Comparison of ENCODE assay signal across 21 cellular contexts in genomic region chr20:8049321-8049720, GRCh38. TPM values are rescaled to one million over a fixed set of nuclear protein-coding genes. Genes with fewer than 3 reads are reported as not detected.
A peak's percentile ranks its signal among the peaks of the same experiment; 100 is the strongest.
DNase-seq lines count a peak whose midpoint lies in the region; ATAC-seq, FAIRE-seq and TF ChIP-seq lines count a peak whose summit lies in the region.
"Had no signal": no experiment of that assay in that cellular context is flagged by ENCODE, and none has a peak within 500 bp of the region (broad histone marks: within the 10 kb centered on the region; RNA-seq: fewer than 3 reads in every experiment).

No MANE protein-coding gene starts in this region.

- ATAC-seq in natural killer cell (no peak), left lung (no peak), omental fat pad (ENCODE audit: low FRiP score) (no peak)
- no peak for ATAC-seq in natural killer cell treated with Interleukin-12 subunit alpha and Interleukin-12 subunit beta and Interleukin-15 and Interleukin-18, amount 100 ng/mL, for 72 hours
- ATAC-seq: GM12878, GM23338, HCT116, Panc1, SK-N-SH treated with all-trans-retinoic acid at 6 μM for 48 hours had no signal

- H3K9me3 Mint-ChIP-seq in natural killer cell = no peaks in the 10 kb centered on the region
- H3K9me3 Mint-ChIP-seq in natural killer cell treated with Interleukin-12 subunit alpha and Interleukin-12 subunit beta and Interleukin-15 and Interleukin-18, amount 100 ng/mL, for 72 hours = no peaks in the 10 kb centered on the region
- H3K9me3 Mint-ChIP-seq: GM23338 had no signal

- 87% methylated on average over 3 of the region's 3 CpGs; no CpG with 5 or more reads in 1 of the 2 experiments for WGBS in H1 (ENCODE audit: extremely low coverage in 1 of 2, insufficient coverage in 1 of 2, insufficient read length in 1 of 2, insufficient replicate concordance in 2 of 2, low coverage in 1 of 2, low lambda C conversion rate in 2 of 2, missing lambda C conversion rate in 1 of 2), 2 experiments

- POLR2A ChIA-PET in H1 (lab: Charles Lee; ENCODE audit: partially characterized antibody) = no interaction called here

- H3K4me3 ChIP-seq in H1 (ENCODE audit: extremely low read depth in 1 of 4, insufficient read depth in 2 of 4, low read depth in 3 of 4, low read length in 4 of 4) (no peak overlapping the region), fibroblast of the aortic adventitia (ENCODE audit: low read depth, low read length) (no peak overlapping the region), left lung (no peak overlapping the region)
- H3K4me3 ChIP-seq: GM12878, GM23338 had no signal

- H2BK20ac ChIP-seq in H1 (ENCODE audit: low read length) = no peak overlapping the region

- no peak for FAIRE-seq in H1 (lab: Jason Lieb, UNC)
- FAIRE-seq: D721Med, GM12878 had no signal

- no peak overlapping the region for H4K91ac ChIP-seq in H1 (replicated peaks; ENCODE audit: insufficient read length, low read length)

- peaks cover 11 to 20% of the 10 kb centered on the region in 2 donors for H3K4me1 Mint-ChIP-seq in natural killer cell
- H3K4me1 Mint-ChIP-seq in natural killer cell treated with Interleukin-12 subunit alpha and Interleukin-12 subunit beta and Interleukin-15 and Interleukin-18, amount 100 ng/mL, for 72 hours (ENCODE audit: low read depth in 2 of 2) = peaks cover 10 to 15% of the 10 kb centered on the region in 2 donors
- H3K4me1 Mint-ChIP-seq: GM23338 had no signal

- no peak overlapping the region for H2BK12ac ChIP-seq in H1 (ENCODE audit: low read depth, low read length)

- H3K36me3 Mint-ChIP-seq in natural killer cell = no peaks in the 10 kb centered on the region
- H3K36me3 Mint-ChIP-seq in natural killer cell treated with Interleukin-12 subunit alpha and Interleukin-12 subunit beta and Interleukin-15 and Interleukin-18, amount 100 ng/mL, for 72 hours = no peaks in the 10 kb centered on the region

- peak overlapping the region; percentile 7 for H3K4me3 Mint-ChIP-seq in natural killer cell
- H3K4me3 Mint-ChIP-seq in natural killer cell treated with Interleukin-12 subunit alpha and Interleukin-12 subunit beta and Interleukin-15 and Interleukin-18, amount 100 ng/mL, for 72 hours = no peak overlapping the region
- H3K4me3 Mint-ChIP-seq: GM23338 had no signal

- H2BK15ac ChIP-seq in H1 (ENCODE audit: low read length) = no peak overlapping the region

- no peaks in the 10 kb centered on the region for H3K23me2 ChIP-seq in H1 (ENCODE audit: low read depth, low read length)

- H3K27me3 ChIP-seq in H1 (replicated peaks in 1 of 4; ENCODE audit: control insufficient read depth in 3 of 4, extremely low read depth in 1 of 4, insufficient read depth in 3 of 4, low read length in 3 of 4) (no peaks in the 10 kb centered on the region), left lung (no peaks in the 10 kb centered on the region)
- H3K27me3 ChIP-seq: BE2C had no signal

- no peak overlapping the region for H3K18ac ChIP-seq in H1 (ENCODE audit: extremely low read depth, low read length)

- H3K23ac ChIP-seq in H1 (ENCODE audit: insufficient read length) = no peak overlapping the region

- no peak overlapping the region for H3K14ac ChIP-seq in H1 (ENCODE audit: insufficient read length)

- no peak overlapping the region; the same call in 1 of the 2 replicates for H4K8ac ChIP-seq in H1 (ENCODE audit: extremely low read depth, insufficient read depth, low read length)

- H2BK5ac ChIP-seq in H1 (ENCODE audit: low read depth, low read length) = no peak overlapping the region

- TF ChIP-seq CTCF in natural killer cell (IDR thresholded peaks at IDR 0.05) (no peak), H1 (IDR thresholded peaks at IDR 0.05; ENCODE audit: control extremely low read depth in 1 of 3, insufficient read depth in 1 of 3, low read depth in 1 of 3, low read length in 3 of 3) (no peak), fibroblast of the aortic adventitia (IDR thresholded peaks at IDR 0.05; ENCODE audit: insufficient read depth, low read length) (no peak), left lung (IDR thresholded peaks at IDR 0.05) (no peak), omental fat pad (IDR thresholded peaks at IDR 0.05) (no peak)

- CTCF ChIA-PET in H1 (lab: Charles Lee; ENCODE audit: partially characterized antibody) = interaction anchor here (0.7 to 1.3 kb wide), 3 partner anchors 8 to 22 kb away, joined by 3 read pairs; no protein-coding TSS in a partner anchor

- H4K20me1 ChIP-seq in H1 (replicated peaks in 1 of 2; ENCODE audit: control insufficient read depth in 1 of 2, insufficient read depth in 2 of 2, low read length in 2 of 2) = peaks cover 0 to 2% of the 10 kb centered on the region in 2 experiments

- TF ChIP-seq RAD21 in H1 (IDR thresholded peaks at IDR 0.05 in 1 of 2, conservative IDR thresholded peaks at IDR 0.05 in 1 of 2; ENCODE audit: low read depth in 2 of 2, low read length in 2 of 2) = no peak

- no peaks in the 10 kb centered on the region for H3K79me2 ChIP-seq in H1 (ENCODE audit: control insufficient read depth in 1 of 2, insufficient read depth in 2 of 2, low read length in 2 of 2)

- no peak overlapping the region for H4K5ac ChIP-seq in H1 (ENCODE audit: insufficient read length, low read depth, low read length)

- no peak overlapping the region for H3K9ac ChIP-seq in H1 (replicated peaks in 1 of 4; ENCODE audit: extremely low read depth in 1 of 4, low read depth in 3 of 4, low read length in 3 of 4)
- H3K9ac ChIP-seq: KMS-11 had no signal

- no peak overlapping the region for H3K56ac ChIP-seq in H1 (replicated peaks; ENCODE audit: insufficient read length, low read depth, low read length)

- H3K9me3 ChIP-seq in H1 (ENCODE audit: insufficient read depth in 2 of 2, low read depth in 1 of 2, low read length in 1 of 2) = no peaks in the 10 kb centered on the region
- H3K9me3 ChIP-seq in left lung = no peaks in the 10 kb centered on the region
- H3K9me3 ChIP-seq: BE2C had no signal

- no peak overlapping the region for H3K27ac Mint-ChIP-seq in natural killer cell
- peak overlapping the region in 1 of 2 donors; percentile 64 for H3K27ac Mint-ChIP-seq in natural killer cell treated with Interleukin-12 subunit alpha and Interleukin-12 subunit beta and Interleukin-15 and Interleukin-18, amount 100 ng/mL, for 72 hours
- H3K27ac Mint-ChIP-seq: GM23338 had no signal

- peak overlapping the region; percentile 24; the same call in 1 of the 2 replicates for H2AFZ ChIP-seq in H1 (ENCODE audit: low read length)
- H2AFZ ChIP-seq: GM23338 had no signal

- no peak overlapping the region for H2AK5ac ChIP-seq in H1 (ENCODE audit: low read depth, low read length)

- H3K36me3 ChIP-seq in H1 (ENCODE audit: control insufficient read depth in 2 of 4, insufficient read depth in 4 of 4, low read length in 3 of 4) (no peaks in the 10 kb centered on the region), left lung (no peaks in the 10 kb centered on the region)
- H3K36me3 ChIP-seq: BE2C had no signal

- H3K4me2 ChIP-seq in H1 (ENCODE audit: insufficient read depth in 1 of 2, low read depth in 2 of 2, low read length in 2 of 2) = no peak overlapping the region
- H3K4me2 ChIP-seq: GM23338, KMS-11 had no signal

- intact Hi-C loops in natural killer cell (cut with micrococcal nuclease) = loop anchor here (10.0 kb wide), 1 partner anchor 335 kb away; no protein-coding TSS in a partner anchor
- intact Hi-C loops in left lung (cut with DNase I) = loop anchor here in 1 of 2 donors (5.0 kb wide), 1 partner anchor 338 kb away; no protein-coding TSS in a partner anchor

- no peak for TF ChIP-seq EP300 in H1 (IDR thresholded peaks at IDR 0.05; ENCODE audit: borderline replicate concordance in 1 of 2, low read depth in 2 of 2, low read length in 2 of 2)

- H3K27ac ChIP-seq in H1 (ENCODE audit: low read depth, low read length) (no peak overlapping the region), left lung (no peak overlapping the region)
- H3K27ac ChIP-seq: KMS-11 had no signal

- no peak overlapping the region for H3K4ac ChIP-seq in H1 (replicated peaks; ENCODE audit: insufficient read length, low read depth, low read length)

- DNase-seq in natural killer cell (no peak), H1 (ENCODE audit: low read depth in 1 of 2, low spot score in 2 of 2) (no peak), fibroblast of the aortic adventitia (ENCODE audit: low read depth) (peak; percentile 26), left lung (no peak), A172 (ENCODE audit: low spot score) (no peak), omental fat pad (ENCODE audit: low spot score) (no peak)
- DNase-seq in natural killer cell treated with Interleukin-12 subunit alpha and Interleukin-12 subunit beta and Interleukin-15 and Interleukin-18, amount 100 ng/mL, for 72 hours (ENCODE audit: low spot score) = no peak
- DNase-seq: BE2C, IMR-90, NCI-H1105 treated with DMSO at 0.1 percent for 48 hours, NCI-H2029 treated with DMSO at 0.1 percent for 48 hours, NCI-H345, NCI-H524 treated with DMSO at 0.1 percent for 48 hours, NCI-H82 had no signal

- H3K27me3 Mint-ChIP-seq in natural killer cell (ENCODE audit: low read depth in 2 of 2) = peaks cover 5 to 21% of the 10 kb centered on the region in 2 donors
- peaks cover 12 to 18% of the 10 kb centered on the region in 2 donors for H3K27me3 Mint-ChIP-seq in natural killer cell treated with Interleukin-12 subunit alpha and Interleukin-12 subunit beta and Interleukin-15 and Interleukin-18, amount 100 ng/mL, for 72 hours

- H3K4me1 ChIP-seq in H1 (replicated peaks in 1 of 4; ENCODE audit: control insufficient read depth in 3 of 4, insufficient read depth in 4 of 4, low read length in 3 of 4) = no peaks in the 10 kb centered on the region
- no peaks in the 10 kb centered on the region for H3K4me1 ChIP-seq in left lung

- no peak overlapping the region for H2BK120ac ChIP-seq in H1 (replicated peaks; ENCODE audit: low read depth, low read length)

- no peaks in the 10 kb centered on the region for H3K79me1 ChIP-seq in H1 (ENCODE audit: low read depth, low read length)

- TF ChIP-seq POLR2A in H1 (IDR thresholded peaks at IDR 0.05; ENCODE audit: control extremely low read depth in 1 of 2, low read depth in 2 of 2, low read length in 2 of 2) = no peak

RNA-seq across cellular contexts. Expression of gene TMX4, which starts 29.8 kb away (rescaled TPM):
- 10 to 100 TPM; 94.4 to 97.9 (median 94.5) TPM for total RNA-seq in natural killer cell
- 10 to 100 TPM; 41.5 to 44.4 TPM for total RNA-seq in natural killer cell treated with Interleukin-12 subunit alpha and Interleukin-12 subunit beta and Interleukin-15 and Interleukin-18, amount 100 ng/mL, for 72 hours
- total RNA-seq in H1 (2021; fragmentation: NEBNext Ultra II Directional; extraction: Animal tissue kit (Norgen Biotek cat#: 25700)) = 7.8 and 11.1 TPM in 2 replicates
- polyA plus RNA-seq in H1 (2011; rRNA removed) = 1.8 and 2.1 TPM in 2 replicates
- 2.6 TPM for polyA plus RNA-seq in H1 (2011; cell fraction: cytosol; rRNA removed)
- polyA plus RNA-seq in H1 (2011; cell fraction: nucleus; rRNA removed) = 1.7 TPM
- 2.8 to 4.9 TPM (median 3.9 TPM) in 4 replicates for polyA plus RNA-seq in H1 (2012, experiment 1 of 2)
- polyA plus RNA-seq in H1 (2012, experiment 2 of 2) = 0.91 TPM
- 6.1 TPM for polyA plus RNA-seq in H1 (2013, experiment 1 of 2)
- 7.1 TPM for polyA plus RNA-seq in H1 (2013, experiment 2 of 2)
- 5.9 and 7.3 TPM in 2 replicates for polyA minus RNA-seq in H1 (2011; rRNA and poly(A)+ RNA removed)
- 3.2 TPM for polyA minus RNA-seq in H1 (2011; cell fraction: cytosol; rRNA and poly(A)+ RNA removed)
- polyA minus RNA-seq in H1 (2011; cell fraction: nucleus; rRNA and poly(A)+ RNA removed) = 4.2 TPM
- total RNA-seq in fibroblast of the aortic adventitia (ENCODE audit: low replicate concordance) = 54.6 and 89.9 TPM in 2 replicates
- total RNA-seq in left lung = 10 to 100 TPM; 29.4 to 45.2 TPM
- 20.3 and 26.7 TPM in 2 replicates for total RNA-seq in A172 (2014; rRNA removed; shearing (Covaris generic))
- total RNA-seq in omental fat pad = 10 to 100 TPM; 30.8 to 48.8 (median 41.6) TPM
